In the genomic region with DNA sequence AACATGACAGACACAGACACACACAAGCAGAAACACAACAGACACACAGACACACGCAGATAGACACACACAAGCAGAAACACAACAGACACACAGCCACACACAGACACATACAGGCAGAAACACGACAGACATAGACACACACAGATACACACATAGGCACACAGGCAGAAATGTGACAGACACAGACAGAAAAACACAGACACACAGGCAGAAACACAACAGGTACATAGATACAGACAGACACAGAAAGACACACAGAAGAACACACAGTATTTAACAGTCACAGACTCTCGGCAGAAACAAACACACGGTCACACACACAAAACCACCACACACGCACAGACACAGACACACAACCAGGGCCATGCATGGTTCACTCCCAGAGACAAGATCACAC, we compare ENCODE assay signal across 10 cellular contexts. TPM values are rescaled to one million over a fixed set of nuclear protein-coding genes. Genes with fewer than 3 reads are reported as not detected.
DNase-seq lines count a peak whose midpoint lies in the region; ATAC-seq, FAIRE-seq and TF ChIP-seq lines count a peak whose summit lies in the region.
"Had no signal": no experiment of that assay in that cellular context is flagged by ENCODE, and none has a peak within 500 bp of the region (broad histone marks: within the 10 kb centered on the region; RNA-seq: fewer than 3 reads in every experiment).

No MANE protein-coding gene starts in this region.

- peak overlapping the region; percentile 1 for H3K9ac ChIP-seq in adipocyte (ENCODE audit: low read length)
- H3K9ac ChIP-seq in kidney (ENCODE audit: low read length in 2 of 2) = peak overlapping the region in 1 of 2 donors; percentile 53
- H3K9ac ChIP-seq in subcutaneous abdominal adipose tissue (ENCODE audit: low read length in 5 of 5) = peak overlapping the region in 1 of 5 donors; percentile 67

- intact Hi-C loops in kidney (cut with DNase I) = no loop called here

- no peak for DNase-seq in H7
- DNase-seq in adipocyte (ENCODE audit: low read depth) = no peak
- DNase-seq in kidney = no peak
- DNase-seq in NOMO-1 (lab: John Stamatoyannopoulos, UW; ENCODE audit: unreplicated experiment in 2 of 2) = no peak
- DNase-seq: central memory CD4-positive, alpha-beta T cell; NK-92 treated with Interleukin-12 subunit alpha and Interleukin-12 subunit beta, amount 100 ng/mL, for 24 hours had no signal

- H3K9me3 ChIP-seq in adipocyte (ENCODE audit: control insufficient read depth, low read length) (no peaks in the 10 kb centered on the region), kidney (ENCODE audit: control insufficient read depth in 1 of 2, low read length in 2 of 2) (no peaks in the 10 kb centered on the region), subcutaneous abdominal adipose tissue (ENCODE audit: control insufficient read depth in 5 of 5, low read length in 5 of 5) (no peaks in the 10 kb centered on the region)

- no peak for TF ChIP-seq CTCF in kidney (IDR thresholded peaks at IDR 0.05; ENCODE audit: borderline replicate concordance, extremely low read depth, insufficient read depth)

- H3K27ac ChIP-seq in kidney (ENCODE audit: low read depth in 2 of 2, low read length in 2 of 2) (peak overlapping the region; percentile 25 to 85), subcutaneous abdominal adipose tissue (ENCODE audit: low read depth, low read length) (no peak overlapping the region)

- H3K27me3 ChIP-seq in H7 (ENCODE audit: control insufficient read depth, insufficient read depth, low read length) (peaks cover 6% of the 10 kb centered on the region), adipocyte (replicated peaks; ENCODE audit: control insufficient read depth, insufficient read depth, low read length) (no peaks in the 10 kb centered on the region), subcutaneous abdominal adipose tissue (ENCODE audit: control insufficient read depth in 5 of 5, insufficient read depth in 4 of 5, low read length in 5 of 5) (peaks cover 6 to 26% (median 15%) of the 10 kb centered on the region in 5 donors)

- H3K36me3 ChIP-seq in H7 (replicated peaks; ENCODE audit: control insufficient read depth, insufficient read depth, low read length) (0 out of 2 replicates have a peak, but pooled peaks cover 1% of the 10 kb centered on the region), adipocyte (ENCODE audit: control insufficient read depth, insufficient read depth, low read length, severe bottlenecking) (no peaks in the 10 kb centered on the region), kidney (ENCODE audit: control insufficient read depth in 1 of 2, insufficient read depth in 2 of 2, low read length in 2 of 2) (no peaks in the 10 kb centered on the region), subcutaneous abdominal adipose tissue (ENCODE audit: control insufficient read depth in 5 of 5, insufficient read depth in 5 of 5, low read length in 5 of 5) (peaks cover 0 to under 1% (median 0%) of the 10 kb centered on the region in 5 donors)

- no peak for FAIRE-seq in kidney (lab: Jason Lieb, UNC)

- ATAC-seq in GM19397 (IDR thresholded peaks at IDR 0.05; ENCODE audit: unreplicated experiment) (no peak), HG02884 (IDR thresholded peaks at IDR 0.05; ENCODE audit: unreplicated experiment) (no peak), GM21786 (IDR thresholded peaks at IDR 0.05; ENCODE audit: unreplicated experiment) (no peak)

- H3K4me3 ChIP-seq in H7 (ENCODE audit: insufficient read depth, low read depth, low read length) (peak overlapping the region; percentile 57; the same call in 1 of the 2 replicates), adipocyte (ENCODE audit: low read length) (peak overlapping the region; percentile 70), kidney (ENCODE audit: low read length in 2 of 2) (peak overlapping the region; percentile 45 to 53), subcutaneous abdominal adipose tissue (ENCODE audit: low read depth in 1 of 5, low read length in 5 of 5) (peak overlapping the region; percentile 7 to 67 (median 56))

- H3K4me1 ChIP-seq in adipocyte (ENCODE audit: control insufficient read depth, insufficient read depth, low read length) = peaks cover 9% of the 10 kb centered on the region
- H3K4me1 ChIP-seq in kidney (ENCODE audit: control insufficient read depth in 1 of 2, insufficient read depth in 1 of 2, low read depth in 1 of 2, low read length in 2 of 2) = peaks cover 12 to 33% of the 10 kb centered on the region in 2 donors
- peaks cover 0 to 67% (median 44%) of the 10 kb centered on the region in 5 donors for H3K4me1 ChIP-seq in subcutaneous abdominal adipose tissue (ENCODE audit: control insufficient read depth in 5 of 5, insufficient read depth in 5 of 5, low read length in 5 of 5)

RNA-seq across cellular contexts. Expression of a gene that starts 0.9 kb away (rescaled TPM):
- 0.18 and 0.45 TPM in 2 replicates for total RNA-seq in H7 (2014; rRNA removed; shearing (Covaris generic))
- total RNA-seq in kidney = 6.7 TPM
- 8.8 TPM for polyA plus RNA-seq in kidney (ENCODE audit: insufficient read depth, low read depth, low replicate concordance)

RNA-seq across cellular contexts. Expression of a gene that starts 20.5 kb away (rescaled TPM):
- 0.11 and 0.21 TPM in 2 replicates for total RNA-seq in H7 (2014; rRNA removed; shearing (Covaris generic))
- 2.1 TPM for total RNA-seq in kidney
- 2.1 TPM for polyA plus RNA-seq in kidney (ENCODE audit: insufficient read depth, low read depth, low replicate concordance)

RNA-seq across cellular contexts. Expression of a gene that starts 20.8 kb away (rescaled TPM):
- total RNA-seq in H7 (2014; rRNA removed; shearing (Covaris generic)) = 44.0 and 46.4 TPM in 2 replicates
- 23.9 TPM for total RNA-seq in kidney
- 11.6 TPM for polyA plus RNA-seq in kidney (ENCODE audit: insufficient read depth, low read depth, low replicate concordance)

RNA-seq across cellular contexts. Expression of a gene that starts 33.0 kb away (rescaled TPM):
- total RNA-seq in H7 (2014; rRNA removed; shearing (Covaris generic)) = 109 and 124 TPM in 2 replicates
- 69.7 TPM for total RNA-seq in kidney
- 82.6 TPM for polyA plus RNA-seq in kidney (ENCODE audit: insufficient read depth, low read depth, low replicate concordance)

RNA-seq across cellular contexts. Expression of a gene that starts 48.4 kb away (rescaled TPM):
- 34.6 and 42.3 TPM in 2 replicates for total RNA-seq in H7 (2014; rRNA removed; shearing (Covaris generic))
- 124 TPM for total RNA-seq in kidney
- 113 TPM for polyA plus RNA-seq in kidney (ENCODE audit: insufficient read depth, low read depth, low replicate concordance)
